Comparison of ENCODE assay signal across 8 cellular contexts in genomic region chr9:15416880-15417279, GRCh38. TPM values are rescaled to one million over a fixed set of nuclear protein-coding genes. Genes with fewer than 3 reads are reported as not detected.
DNase-seq lines count a peak whose midpoint lies in the region; ATAC-seq and TF ChIP-seq lines count a peak whose summit lies in the region.

No MANE protein-coding gene starts in this region.

- TF ChIP-seq CTCF in LNCAP (IDR thresholded peaks at IDR 0.05) = peak; percentile 61

- DNase-seq in A172 (ENCODE audit: low spot score) (peak; percentile 13), ELF-1 (ENCODE audit: low read depth, low spot score) (peak; percentile 30), fibroblast of peridontal ligament (ENCODE audit: extremely low read depth) (peak; percentile 63), NCI-H1436 treated with DMSO at 0.1 percent for 48 hours (lab: John Stamatoyannopoulos, UW) (no peak)
- peak; percentile 28 to 44 for DNase-seq in activated CD4-positive, alpha-beta T cell treated with anti-CD3 and anti-CD28 coated beads, Interleukin-2, amount 50 U/mL, for 48 hours
- peak; percentile 16 for DNase-seq in stimulated activated CD4-positive, alpha-beta T cell treated with anti-CD3 and anti-CD28 coated beads, Interleukin-12 subunit alpha, Interleukin-12 subunit beta, amount 100 ng/mL, for 4 hours

- ATAC-seq in HG02973 (IDR thresholded peaks at IDR 0.05; ENCODE audit: unreplicated experiment) = no peak

RNA-seq across cellular contexts. Expression of gene SNAPC3, which starts 5.8 kb away (rescaled TPM):
- total RNA-seq in A172 (2014; rRNA removed; shearing (Covaris generic)) = 32.1 and 33.0 TPM in 2 replicates
